8 cellular contexts compared by ENCODE assay signal in the genomic region with DNA sequence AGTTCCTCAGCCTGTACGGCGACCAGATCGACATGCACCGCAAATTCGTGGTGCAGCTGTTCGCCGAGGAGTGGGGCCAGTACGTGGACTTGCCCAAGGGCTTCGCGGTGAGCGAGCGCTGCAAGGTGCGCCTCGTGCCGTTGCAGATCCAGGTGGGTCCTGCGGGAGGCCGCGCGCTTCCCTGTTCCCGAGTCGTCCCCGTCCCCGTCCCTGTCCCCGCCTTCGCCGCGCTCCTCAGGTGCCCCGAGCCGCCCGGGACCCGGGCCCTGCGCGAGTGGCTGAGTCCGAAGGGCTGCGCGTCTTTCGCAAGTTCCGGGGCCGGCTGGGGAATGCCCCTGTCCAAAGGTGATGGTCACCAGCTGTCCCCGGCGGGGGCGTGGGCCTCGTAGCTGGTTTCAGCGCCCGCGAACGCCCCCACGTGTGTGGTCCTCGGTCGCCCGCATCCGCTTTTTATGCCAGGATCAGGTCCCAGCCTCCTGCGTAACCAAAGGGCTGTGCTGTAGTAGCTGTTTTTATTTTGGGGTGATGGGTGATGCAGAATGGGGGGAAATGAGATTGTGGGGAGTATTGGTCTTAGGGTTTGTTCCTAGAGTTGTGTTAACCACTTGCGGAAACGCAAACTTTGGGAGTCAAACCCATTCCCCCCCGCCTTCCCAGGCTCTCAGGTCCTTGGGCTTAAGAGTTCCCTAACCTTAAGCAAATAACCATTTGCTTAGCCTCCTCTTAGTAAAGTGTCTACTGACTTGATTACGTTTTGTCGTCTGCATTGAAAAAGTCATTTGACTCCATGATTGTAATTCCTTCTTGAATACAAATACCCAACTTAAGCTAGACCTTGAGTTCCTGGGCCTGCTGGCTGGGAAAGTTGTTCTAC. TPM values are rescaled to one million over a fixed set of nuclear protein-coding genes. Genes with fewer than 3 reads are reported as not detected.
A peak's percentile ranks its signal among the peaks of the same experiment; 100 is the strongest.
DNase-seq lines count a peak whose midpoint lies in the region; ATAC-seq and TF ChIP-seq lines count a peak whose summit lies in the region.

No MANE protein-coding gene starts in this region.

- no peaks in the 10 kb centered on the region for H4K20me1 ChIP-seq in OCI-LY1 (ENCODE audit: insufficient read depth, low read length)

- no peak overlapping the region for H2AFZ ChIP-seq in OCI-LY1 (ENCODE audit: low read length)

- H3K36me3 ChIP-seq in BE2C, result no peaks in the 10 kb centered on the region; the same call in 1 of the 2 replicates
- no peaks in the 10 kb centered on the region for H3K36me3 ChIP-seq in OCI-LY1 (ENCODE audit: insufficient read depth, low read length)
- no peaks in the 10 kb centered on the region for H3K36me3 ChIP-seq in tibial nerve

- H3F3A ChIP-seq in OCI-LY1 (ENCODE audit: insufficient read depth, low read length), result no peaks in the 10 kb centered on the region

- in situ Hi-C loops in GM18951 (cut with MboI; ENCODE audit: low sequenced_read_pairs, unreplicated experiment), result no loop called here

- TF ChIP-seq CTCF in BE2C (IDR thresholded peaks at IDR 0.05; ENCODE audit: low read depth, low read length) (no peak), OCI-LY1 (IDR thresholded peaks at IDR 0.05; ENCODE audit: low read length) (peak; percentile 9), tibial nerve (IDR thresholded peaks at IDR 0.05) (no peak)

- peak overlapping the region; percentile 87 for H3K9ac ChIP-seq in OCI-LY1 (ENCODE audit: low read length)

- H3K4me1 ChIP-seq in BE2C, result peaks cover 13% of the 10 kb centered on the region
- peaks cover 43% of the 10 kb centered on the region for H3K4me1 ChIP-seq in OCI-LY1 (ENCODE audit: insufficient read depth, low read length, severe bottlenecking)
- peaks cover 0 to 20% (median 5%) of the 10 kb centered on the region in 4 donors for H3K4me1 ChIP-seq in tibial nerve

- TF ChIP-seq POLR2A in GM18951 (IDR thresholded peaks at IDR 0.05; ENCODE audit: extremely low read depth, insufficient read depth, insufficient read length) (peak; percentile 28), tibial nerve (IDR thresholded peaks at IDR 0.05) (no peak)

- H3K79me2 ChIP-seq in OCI-LY1 (ENCODE audit: insufficient read depth, low read length), result peaks cover 23% of the 10 kb centered on the region

- no peaks in the 10 kb centered on the region for H3K9me3 ChIP-seq in BE2C
- H3K9me3 ChIP-seq in OCI-LY1 (ENCODE audit: low read length), result no peaks in the 10 kb centered on the region
- no peaks in the 10 kb centered on the region for H3K9me3 ChIP-seq in tibial nerve

- H3K27ac ChIP-seq in OCI-LY1 (ENCODE audit: low read depth, low read length, poor library complexity, severe bottlenecking) (no peak overlapping the region), tibial nerve (peak overlapping the region; percentile 38 to 87 (median 84))

- peak; percentile 69 for DNase-seq in BE2C
- DNase-seq in activated gamma-delta T cell (lab: John Stamatoyannopoulos, UW), result peak; percentile 42
- peak; percentile 55 for DNase-seq in globus pallidus (ENCODE audit: low spot score)
- DNase-seq in nucleus accumbens (lab: John Stamatoyannopoulos, UW), result peak in 47 of 56 donors; percentile 23 to 79 (median 62)
- DNase-seq in tibial nerve (ENCODE audit: low spot score in 2 of 2), result peak; percentile 14 to 30

- H3K27me3 ChIP-seq in BE2C (no peaks in the 10 kb centered on the region), OCI-LY1 (ENCODE audit: insufficient read depth, low read length) (peaks cover 3% of the 10 kb centered on the region; the same call in 1 of the 2 replicates), tibial nerve (no peaks in the 10 kb centered on the region)

- TF ChIP-seq EP300 in tibial nerve (IDR thresholded peaks at IDR 0.05), result peak in 1 of 2 donors; percentile 2

- H3K4me3 ChIP-seq in BE2C (ENCODE audit: low read depth, low read length), result peak overlapping the region; percentile 70
- H3K4me3 ChIP-seq in OCI-LY1 (ENCODE audit: low read depth, low read length, poor library complexity, severe bottlenecking), result peak overlapping the region; percentile 96
- H3K4me3 ChIP-seq in tibial nerve, result peak overlapping the region; percentile 77 to 93 (median 84)

- peak overlapping the region; percentile 99 for H3K4me2 ChIP-seq in OCI-LY1 (ENCODE audit: low read length)

- WGBS in tibial nerve, 2 donors, result 2% methylated on average over 23 to 35 of the region's 58 CpGs

- peak; percentile 44 for ATAC-seq in HG03135 (IDR thresholded peaks at IDR 0.05; ENCODE audit: unreplicated experiment)

- no peaks in the 10 kb centered on the region for H3K9me2 ChIP-seq in OCI-LY1 (ENCODE audit: low read depth, low read length)

RNA-seq across cellular contexts. Expression of a gene that starts 0.6 kb away (rescaled TPM):
- 80.5 TPM for polyA plus RNA-seq in BE2C (2012; ENCODE audit: insufficient read depth, insufficient read length, low read depth)
- total RNA-seq in tibial nerve, result 10 to 100 TPM in 3 of 4 donors, 1 to 10 TPM in 1; 9.3 to 20.5 (median 18.8) TPM
